Comparison of ENCODE assay signal across 13 cellular contexts in the genomic region with DNA sequence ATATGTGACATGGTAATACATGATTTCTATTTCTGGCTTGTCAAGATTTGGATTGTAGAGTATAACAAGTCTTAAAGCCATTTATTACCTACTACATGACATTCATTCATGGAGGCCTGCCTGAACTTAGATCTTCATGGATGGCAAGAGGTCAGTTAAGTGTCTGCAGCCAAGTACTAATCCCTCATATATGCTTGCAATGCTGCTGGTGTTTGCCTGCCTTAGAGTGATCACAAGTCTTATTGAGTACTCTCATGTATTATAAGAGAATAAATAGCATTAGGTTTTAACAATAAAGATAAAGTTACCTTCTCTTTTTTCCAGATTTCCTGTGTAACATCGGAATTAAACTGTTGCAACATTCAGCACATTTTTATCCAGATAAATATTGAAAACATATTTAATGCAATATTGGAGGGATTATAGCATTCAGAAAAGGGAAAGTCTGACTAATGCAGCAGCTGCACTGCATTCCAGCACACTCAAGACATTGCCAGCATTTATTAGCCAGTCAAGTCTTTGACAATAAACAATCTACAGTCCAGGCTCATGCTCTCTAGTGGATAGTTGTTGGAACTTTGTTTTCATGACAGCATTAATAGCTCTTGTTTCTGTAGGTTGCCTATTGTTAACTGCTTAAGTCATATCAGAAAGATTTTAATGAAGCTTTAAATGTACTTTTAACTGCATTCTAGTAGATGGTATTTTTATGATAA.
A peak's percentile ranks its signal among the peaks of the same experiment; 100 is the strongest.
DNase-seq lines count a peak whose midpoint lies in the region; ATAC-seq, FAIRE-seq and TF ChIP-seq lines count a peak whose summit lies in the region.
"Had no signal": no experiment of that assay in that cellular context is flagged by ENCODE, and none has a peak within 500 bp of the region (broad histone marks: within the 10 kb centered on the region; RNA-seq: fewer than 3 reads in every experiment).

No MANE protein-coding gene starts in this region.

- no peaks in the 10 kb centered on the region for H3K27me3 Mint-ChIP-seq in activated T-helper 2 cell treated with anti-CD3 and anti-CD28 coated beads, Interferon-gamma antibody, Interleukin-2, Interleukin-4, amounts not matched to agents 10 μg/mL and 5 μg/mL and 100 μg/mL, durations not matched to agents 14 hours and 24 hours and 36 hours (ENCODE audit: low read depth)

- peak; percentile 9 to 27 for TF ChIP-seq RAD21 in liver (IDR thresholded peaks at IDR 0.05)
- no peak for TF ChIP-seq RAD21 in HepG2 (CRISPR knock-in tag; IDR thresholded peaks at IDR 0.05)

- H3K4me1 ChIP-seq in liver (ENCODE audit: control insufficient read depth in 4 of 4, insufficient read depth in 4 of 4, low read length in 3 of 4) (no peaks in the 10 kb centered on the region), HepG2 (ENCODE audit: insufficient read depth, low read length) (no peaks in the 10 kb centered on the region)
- no peaks in the 10 kb centered on the region for H3K4me1 ChIP-seq in effector memory CD4-positive, alpha-beta T cell (ENCODE audit: control insufficient read depth, insufficient read depth, low read length, poor library complexity, severe bottlenecking)
- H3K4me1 ChIP-seq: BLaER1 had no signal

- no peak for DNase-seq in HepG2 (ENCODE audit: low spot score)
- peak; percentile 92 for DNase-seq in choroid plexus epithelial cell (ENCODE audit: low read depth)
- peak; percentile 3 for DNase-seq in kidney tubule cell (ENCODE audit: low spot score)
- DNase-seq in G401 (ENCODE audit: low spot score), result no peak
- DNase-seq in activated T-helper 2 cell treated with anti-CD3 and anti-CD28 coated beads, Interferon-gamma antibody, Interleukin-2, Interleukin-4, amounts not matched to agents 10 μg/mL and 5 μg/mL and 100 μg/mL, durations not matched to agents 14 hours and 24 hours and 36 hours (ENCODE audit: low spot score), result no peak
- DNase-seq in effector memory CD4-positive, alpha-beta T cell, result no peak
- DNase-seq: activated naive CD4-positive, alpha-beta T cell treated with anti-CD3 and anti-CD28 coated beads for 36 hours; glutamatergic neuron; NCI-H1048 had no signal

- H2AFZ ChIP-seq in HepG2 (ENCODE audit: low read length), result no peak overlapping the region

- in situ Hi-C loops in HepG2 (cut with HindIII; ENCODE audit: extremely low pct_ligation_motif_present, low pct_unique_long_range_greater_than_20kb), result no loop called here
- in situ Hi-C loops in G401 (cut with HindIII; ENCODE audit: low sequenced_read_pairs), result no loop called here

- TF ChIP-seq CTCF in liver (IDR thresholded peaks at IDR 0.05; ENCODE audit: low read depth, low read length, missing input control) (no peak), HepG2 (CRISPR knock-in tag; IDR thresholded peaks at IDR 0.05) (no peak), choroid plexus epithelial cell (conservative IDR thresholded peaks at IDR 0.05; ENCODE audit: low read depth, low read length) (peak; percentile 56)

- H4K20me1 ChIP-seq in HepG2 (ENCODE audit: insufficient read depth, low read length), result no peaks in the 10 kb centered on the region
- H4K20me1 ChIP-seq: BLaER1 had no signal

- no peak for TF ChIP-seq POLR2A in HepG2 (IDR thresholded peaks at IDR 0.05; ENCODE audit: insufficient read depth in 1 of 2, low read depth in 2 of 2, low read length in 2 of 2)

- H3K4me3 ChIP-seq in liver (ENCODE audit: low read depth in 1 of 3, low read length in 3 of 3) (no peak overlapping the region), HepG2 (replicated peaks in 1 of 3; ENCODE audit: insufficient read depth in 1 of 3, low read depth in 2 of 3, low read length in 3 of 3) (no peak overlapping the region), choroid plexus epithelial cell (ENCODE audit: low read depth, low read length) (no peak overlapping the region)
- H3K4me3 ChIP-seq in effector memory CD4-positive, alpha-beta T cell (ENCODE audit: insufficient read depth, low read depth, low read length, poor library complexity, severe bottlenecking), result no peak overlapping the region
- H3K4me3 ChIP-seq: BLaER1 had no signal

- H3K36me3 Mint-ChIP-seq in activated T-helper 2 cell treated with anti-CD3 and anti-CD28 coated beads, Interferon-gamma antibody, Interleukin-2, Interleukin-4, amounts not matched to agents 10 μg/mL and 5 μg/mL and 100 μg/mL, durations not matched to agents 14 hours and 24 hours and 36 hours (ENCODE audit: low read depth), result no peaks in the 10 kb centered on the region

- POLR2A ChIA-PET in HepG2 (lab: Yijun Ruan, JAX), result no interaction called here

- 62% methylated on average over 1 of the region's 1 CpG for WGBS in liver
- WGBS in HepG2 (ENCODE audit: low lambda C conversion rate), result 0% methylated on average over 1 of the region's 1 CpG

- H3K27me3 ChIP-seq in liver (ENCODE audit: control insufficient read depth in 4 of 4, insufficient read depth in 4 of 4, low read length in 3 of 4) (no peaks in the 10 kb centered on the region), HepG2 (ENCODE audit: control insufficient read depth in 1 of 2, insufficient read depth in 2 of 2, low read length in 2 of 2) (no peaks in the 10 kb centered on the region)
- no peaks in the 10 kb centered on the region for H3K27me3 ChIP-seq in effector memory CD4-positive, alpha-beta T cell (replicated peaks; ENCODE audit: control insufficient read depth, insufficient read depth, low read length, poor library complexity, severe bottlenecking)
- H3K27me3 ChIP-seq: BLaER1 had no signal

- no peaks in the 10 kb centered on the region for H3K4me1 Mint-ChIP-seq in activated T-helper 2 cell treated with anti-CD3 and anti-CD28 coated beads, Interferon-gamma antibody, Interleukin-2, Interleukin-4, amounts not matched to agents 10 μg/mL and 5 μg/mL and 100 μg/mL, durations not matched to agents 14 hours and 24 hours and 36 hours (ENCODE audit: low read depth)

- intact Hi-C loops in HepG2 (cut with micrococcal nuclease; ENCODE audit: unreplicated experiment), result loop anchor here (5.0 kb wide), 1 partner anchor 740 kb away; a partner anchor contains a TSS
- intact Hi-C loops in activated T-helper 2 cell treated with anti-CD3 and anti-CD28 coated beads, Interferon-gamma antibody, Interleukin-2, Interleukin-4, amounts not matched to agents 10 μg/mL and 5 μg/mL and 100 μg/mL, durations not matched to agents 14 hours and 24 hours and 36 hours (cut with micrococcal nuclease), result no loop called here

- CTCF ChIA-PET in HepG2 (lab: Yijun Ruan, JAX; ENCODE audit: low intra/inter-chr PET ratio, low total read pairs), result no interaction called here

- no peak overlapping the region for H3K4me3 Mint-ChIP-seq in activated T-helper 2 cell treated with anti-CD3 and anti-CD28 coated beads, Interferon-gamma antibody, Interleukin-2, Interleukin-4, amounts not matched to agents 10 μg/mL and 5 μg/mL and 100 μg/mL, durations not matched to agents 14 hours and 24 hours and 36 hours (ENCODE audit: low read depth)
- H3K4me3 Mint-ChIP-seq: activated naive CD4-positive, alpha-beta T cell treated with anti-CD3 and anti-CD28 coated beads for 36 hours had no signal

- no peaks in the 10 kb centered on the region for H3K9me3 ChIP-seq in liver (ENCODE audit: control insufficient read depth in 4 of 4, low read length in 3 of 4)
- no peaks in the 10 kb centered on the region for H3K9me3 ChIP-seq in HepG2 (ENCODE audit: low read length)
- peaks cover 4% of the 10 kb centered on the region for H3K9me3 ChIP-seq in effector memory CD4-positive, alpha-beta T cell (ENCODE audit: control insufficient read depth, low read length)
- H3K9me3 ChIP-seq: BLaER1 had no signal

- H3K27ac ChIP-seq in liver (ENCODE audit: low read depth in 1 of 2, low read length in 2 of 2) (no peak overlapping the region), HepG2 (ENCODE audit: extremely low read length, insufficient read depth, low read length) (no peak overlapping the region)
- H3K27ac ChIP-seq in effector memory CD4-positive, alpha-beta T cell (ENCODE audit: insufficient read depth, low read length, poor library complexity, severe bottlenecking), result no peak overlapping the region
- H3K27ac ChIP-seq: BLaER1 had no signal

- H3K36me3 ChIP-seq in liver (ENCODE audit: control insufficient read depth in 4 of 4, insufficient read depth in 3 of 4, low read depth in 1 of 4, low read length in 3 of 4) (no peaks in the 10 kb centered on the region), HepG2 (replicated peaks in 1 of 2; ENCODE audit: control insufficient read depth in 1 of 2, insufficient read depth in 2 of 2, low read length in 2 of 2) (no peaks in the 10 kb centered on the region)
- no peaks in the 10 kb centered on the region for H3K36me3 ChIP-seq in effector memory CD4-positive, alpha-beta T cell (ENCODE audit: control insufficient read depth, insufficient read depth, low read length)
- H3K36me3 ChIP-seq: BLaER1 had no signal

- no peak for TF ChIP-seq EP300 in HepG2 (IDR thresholded peaks at IDR 0.05; ENCODE audit: low read depth in 2 of 2, low read length in 2 of 2)
- no peak for TF ChIP-seq EP300 in HepG2 (CRISPR knock-in tag; IDR thresholded peaks at IDR 0.05; ENCODE audit: borderline replicate concordance)

- H3K9ac ChIP-seq in liver (ENCODE audit: low read depth in 1 of 2, low read length in 2 of 2) (no peak overlapping the region), HepG2 (ENCODE audit: insufficient read depth, low read depth, low read length) (no peak overlapping the region)
- H3K9ac ChIP-seq: BLaER1 had no signal

- peaks cover 1% of the 10 kb centered on the region for H3K9me3 Mint-ChIP-seq in activated T-helper 2 cell treated with anti-CD3 and anti-CD28 coated beads, Interferon-gamma antibody, Interleukin-2, Interleukin-4, amounts not matched to agents 10 μg/mL and 5 μg/mL and 100 μg/mL, durations not matched to agents 14 hours and 24 hours and 36 hours
- H3K9me3 Mint-ChIP-seq: activated naive CD4-positive, alpha-beta T cell treated with anti-CD3 and anti-CD28 coated beads for 36 hours had no signal

- ATAC-seq in HepG2 (no peak), GM21360 (IDR thresholded peaks at IDR 0.05; ENCODE audit: unreplicated experiment) (no peak)

- H3K79me2 ChIP-seq in HepG2 (ENCODE audit: insufficient read depth, low read length), result no peaks in the 10 kb centered on the region

- BruUV-seq in HepG2 (replicated peaks; lab: Mats Ljungman, UMichigan), result no TSS peak

- H3K4me2 ChIP-seq in HepG2 (ENCODE audit: low read depth, low read length), result no peak overlapping the region
- H3K4me2 ChIP-seq: BLaER1 had no signal

- no peak overlapping the region for H3K27ac Mint-ChIP-seq in activated T-helper 2 cell treated with anti-CD3 and anti-CD28 coated beads, Interferon-gamma antibody, Interleukin-2, Interleukin-4, amounts not matched to agents 10 μg/mL and 5 μg/mL and 100 μg/mL, durations not matched to agents 14 hours and 24 hours and 36 hours
- H3K27ac Mint-ChIP-seq: activated naive CD4-positive, alpha-beta T cell treated with anti-CD3 and anti-CD28 coated beads for 36 hours had no signal

- FAIRE-seq in HepG2 (lab: Jason Lieb, UNC), result no peak
- FAIRE-seq: urothelium cell line had no signal

TF ChIP-seq in liver, 16 proteins besides CTCF, POLR2A, EP300 and RAD21:
- TF ChIP-seq HNF4A (conservative IDR thresholded peaks at IDR 0.05) (no peak), JUND (IDR thresholded peaks at IDR 0.05) (peak in 1 of 2 donors; percentile 48)

TF ChIP-seq in HepG2, 621 proteins besides CTCF, POLR2A, EP300 and RAD21 (continues in another document):
- TF ChIP-seq REXO4 (CRISPR knock-in tag; IDR thresholded peaks at IDR 0.05; ENCODE audit: borderline replicate concordance), result no peak
- no peak for TF ChIP-seq SRSF9 (IDR thresholded peaks at IDR 0.05; ENCODE audit: borderline replicate concordance, insufficient read depth, low read depth, low read length, poor library complexity, severe bottlenecking)
- TF ChIP-seq PLRG1 (conservative IDR thresholded peaks at IDR 0.05), result no peak

Comparison
In these comparisons a context has a peak if more than half of its experiments do, and no peak if none do; other contexts are left out.
1. DNase-seq: peak in choroid plexus epithelial cell (single experiment) and kidney tubule cell (single experiment); none in HepG2 (single experiment), G401 (single experiment), activated T-helper 2 cell treated with anti-CD3 and anti-CD28 coated beads, Interferon-gamma antibody, Interleukin-2, Interleukin-4, amounts not matched to agents 10 μg/mL and 5 μg/mL and 100 μg/mL, durations not matched to agents 14 hours and 24 hours and 36 hours (single experiment) and effector memory CD4-positive, alpha-beta T cell (0 of 3).